ENCODE assay signal across 16 cellular contexts in genomic region chr7:122316467-122317394, GRCh38. TPM values are rescaled to one million over a fixed set of nuclear protein-coding genes. Genes with fewer than 3 reads are reported as not detected.
DNase-seq lines count a peak whose midpoint lies in the region; ATAC-seq and TF ChIP-seq lines count a peak whose summit lies in the region.
"Had no signal": no experiment of that assay in that cellular context is flagged by ENCODE, and none has a peak within 500 bp of the region (broad histone marks: within the 10 kb centered on the region; RNA-seq: fewer than 3 reads in every experiment).

No MANE protein-coding gene starts in this region.

- 6% methylated on average over 71 of the region's 71 CpGs for WGBS in liver
- 11% methylated on average over 38 of the region's 71 CpGs for WGBS in suprapubic skin

- intact Hi-C loops in dorsolateral prefrontal cortex (cut with DNase I), result no loop called here

- TF ChIP-seq CTCF in dorsolateral prefrontal cortex (IDR thresholded peaks at IDR 0.05 in 54 of 56, conservative IDR thresholded peaks at IDR 0.05 in 2 of 56; ENCODE audit: low read depth in 1 of 56, partially characterized antibody in 56 of 56), result no peak
- no peak for TF ChIP-seq CTCF in liver (IDR thresholded peaks at IDR 0.05; ENCODE audit: low read depth, low read length, missing input control)
- TF ChIP-seq CTCF in suprapubic skin (IDR thresholded peaks at IDR 0.05), result no peak

- no peak overlapping the region for H3K27ac ChIP-seq in dorsolateral prefrontal cortex
- no peak overlapping the region for H3K27ac ChIP-seq in liver (ENCODE audit: low read depth in 1 of 2, low read length in 2 of 2)
- H3K27ac ChIP-seq in suprapubic skin, result no peak overlapping the region
- H3K27ac ChIP-seq: testis had no signal

- DNase-seq in NCI-H510A treated with DMSO at 0.1 percent for 48 hours (lab: John Stamatoyannopoulos, UW) (peak; percentile 9), NCI-H510A (lab: John Stamatoyannopoulos, UW) (no peak), dorsolateral prefrontal cortex (no peak), suprapubic skin (ENCODE audit: low spot score in 2 of 2) (no peak), foreskin melanocyte (no peak), NCI-H2029 treated with DMSO at 0.1 percent for 48 hours (lab: John Stamatoyannopoulos, UW) (no peak)
- DNase-seq: ACHN; activated CD4-positive, alpha-beta T cell treated with anti-CD3 and anti-CD28 coated beads, Interleukin-2, amount 50 U/mL, for 4 hours; activated gamma-delta T cell; cortex of kidney; DMS 273 treated with DMSO at 0.1 percent for 48 hours; NCI-H2029; testis had no signal

- H3K4me3 ChIP-seq in dorsolateral prefrontal cortex, result peak overlapping the region in 34 of 59 donors; percentile 4 to 50 (median 32)
- H3K4me3 ChIP-seq in liver (ENCODE audit: low read depth in 1 of 3, low read length in 3 of 3), result peak overlapping the region in 2 of 3 donors; percentile 42 to 55
- peak overlapping the region; percentile 8 for H3K4me3 ChIP-seq in suprapubic skin
- H3K4me3 ChIP-seq: testis had no signal

- no peak for TF ChIP-seq POLR2A in suprapubic skin (IDR thresholded peaks at IDR 0.05)

- no peak for TF ChIP-seq RAD21 in liver (IDR thresholded peaks at IDR 0.05)

- no peak overlapping the region for H3K9ac ChIP-seq in liver (ENCODE audit: low read depth in 1 of 2, low read length in 2 of 2)

- TF ChIP-seq EP300 in suprapubic skin (IDR thresholded peaks at IDR 0.05), result no peak

- no peak for ATAC-seq in HG03159 (IDR thresholded peaks at IDR 0.05; ENCODE audit: unreplicated experiment)

- H3K9me3 ChIP-seq in liver (ENCODE audit: control insufficient read depth in 4 of 4, low read length in 3 of 4), result peaks cover 0 to 2% (median 0%) of the 10 kb centered on the region in 4 donors
- no peaks in the 10 kb centered on the region for H3K9me3 ChIP-seq in suprapubic skin
- H3K9me3 ChIP-seq: testis had no signal

- no peaks in the 10 kb centered on the region for H3K36me3 ChIP-seq in liver (ENCODE audit: control insufficient read depth in 4 of 4, insufficient read depth in 3 of 4, low read depth in 1 of 4, low read length in 3 of 4)
- no peaks in the 10 kb centered on the region for H3K36me3 ChIP-seq in suprapubic skin

- H3K4me1 ChIP-seq in liver (ENCODE audit: control insufficient read depth in 4 of 4, insufficient read depth in 4 of 4, low read length in 3 of 4), result peaks cover 3 to 18% (median 11%) of the 10 kb centered on the region in 4 donors
- peaks cover 18% of the 10 kb centered on the region for H3K4me1 ChIP-seq in suprapubic skin
- H3K4me1 ChIP-seq: testis had no signal

- H3K27me3 ChIP-seq in dorsolateral prefrontal cortex (peaks cover 9 to 63% (median 55%) of the 10 kb centered on the region in 45 donors), liver (ENCODE audit: control insufficient read depth in 4 of 4, insufficient read depth in 4 of 4, low read length in 3 of 4) (peaks cover 3 to 27% (median 15%) of the 10 kb centered on the region in 4 donors), suprapubic skin (peaks cover 63% of the 10 kb centered on the region)

TF ChIP-seq in liver, 16 proteins besides CTCF, POLR2A, EP300 and RAD21:
- TF ChIP-seq NR2F2 (IDR thresholded peaks at IDR 0.05) (no peak), FOXA1 (IDR thresholded peaks at IDR 0.05) (no peak), ATF3 (IDR thresholded peaks at IDR 0.05) (no peak), SP1 (IDR thresholded peaks at IDR 0.05) (no peak), EGR1 (IDR thresholded peaks at IDR 0.05; ENCODE audit: low read depth in 2 of 2) (no peak), MAX (IDR thresholded peaks at IDR 0.05) (no peak), REST (IDR thresholded peaks at IDR 0.05) (no peak), RXRA (IDR thresholded peaks at IDR 0.05) (peak in 1 of 2 donors; percentile 19), YY1 (IDR thresholded peaks at IDR 0.05) (no peak), HNF4G (IDR thresholded peaks at IDR 0.05) (peak; percentile 47), HNF4A (conservative IDR thresholded peaks at IDR 0.05) (peak; percentile 82 to 84)

RNA-seq across cellular contexts. Expression of gene FEZF1, which starts 12.2 kb away (rescaled TPM):
- total RNA-seq in dorsolateral prefrontal cortex (1 to 10 TPM in 3 of 120 experiments, under 1 TPM in 22, not detected in 95; 0.20 to 1.7 (median 0.45) TPM), liver (not detected), suprapubic skin (not detected)
- not detected for polyA plus RNA-seq in liver
- total RNA-seq: frontal cortex had no signal
